Comparison of ENCODE assay signal across 21 cellular contexts in the genomic region with DNA sequence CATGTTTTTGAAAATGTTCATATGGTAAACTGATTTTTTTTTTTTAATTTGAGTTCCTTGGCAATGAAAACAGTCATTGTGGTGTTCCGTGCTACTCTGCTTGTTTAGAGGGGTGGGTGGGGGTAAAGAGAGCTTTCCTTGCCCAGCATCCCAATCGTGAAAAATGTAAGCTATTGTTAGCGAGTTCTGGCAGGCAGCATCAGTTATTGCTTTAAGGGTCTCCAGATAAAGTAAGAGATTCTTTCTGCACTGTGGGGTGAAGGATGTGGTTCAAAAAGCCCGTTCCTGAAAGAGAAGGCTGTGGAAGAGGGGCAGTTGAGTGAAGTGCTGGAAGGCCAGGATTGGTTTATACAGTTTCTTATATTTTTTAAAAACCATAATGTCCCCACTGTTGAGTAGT.
DNase-seq lines count a peak whose midpoint lies in the region; ATAC-seq and TF ChIP-seq lines count a peak whose summit lies in the region.
"Had no signal": no experiment of that assay in that cellular context is flagged by ENCODE, and none has a peak within 500 bp of the region (broad histone marks: within the 10 kb centered on the region; RNA-seq: fewer than 3 reads in every experiment).

No MANE protein-coding gene starts in this region.

- H3K4me3 ChIP-seq in Panc1 (ENCODE audit: low read depth in 2 of 2, low read length in 2 of 2): no peak overlapping the region
- H3K4me3 ChIP-seq: gastrocnemius medialis, GM23338, transverse colon had no signal

- CTCF ChIA-PET in Panc1 (lab: Charles Lee): no interaction called here

- H3K4me1 Mint-ChIP-seq in activated T-cell treated with anti-CD3 and anti-CD28 coated beads, Interleukin-2, amount 50 U/mL, for 72 hours (ENCODE audit: low read depth): peaks cover 35% of the 10 kb centered on the region
- H3K4me1 Mint-ChIP-seq in activated T-cell treated with anti-CD3 and anti-CD28 coated beads, Interleukin-2, amount 50 U/mL, for 24 hours (ENCODE audit: low read depth): peaks cover 36% of the 10 kb centered on the region
- H3K4me1 Mint-ChIP-seq in endothelial cell (ENCODE audit: unreplicated experiment): peaks cover 74% of the 10 kb centered on the region
- H3K4me1 Mint-ChIP-seq in stimulated activated effector memory CD8-positive, alpha-beta T cell treated with anti-CD3 and anti-CD28 coated beads, Interleukin-12 subunit alpha, Interleukin-12 subunit beta, amount 100 ng/mL, for 72 hours: peaks cover 11% of the 10 kb centered on the region
- H3K4me1 Mint-ChIP-seq: GM23338 had no signal

- H3K27me3 ChIP-seq in Panc1 (ENCODE audit: control insufficient read depth, insufficient read depth, low read length): no peaks in the 10 kb centered on the region
- H3K27me3 ChIP-seq: gastrocnemius medialis, transverse colon had no signal

- POLR2A ChIA-PET in Panc1 (lab: Charles Lee): no interaction called here

- ATAC-seq in activated T-cell treated with anti-CD3 and anti-CD28 coated beads, Interleukin-2, amount 50 U/mL, for 72 hours (replicated peaks in 1 of 2): no peak
- no peak for ATAC-seq in Panc1
- ATAC-seq in stimulated activated effector memory CD8-positive, alpha-beta T cell treated with anti-CD3 and anti-CD28 coated beads, Interleukin-12 subunit alpha, Interleukin-12 subunit beta, amount 100 ng/mL, for 72 hours: no peak
- ATAC-seq: activated CD4-positive, CD25-positive, alpha-beta regulatory T cell treated with anti-CD3 and anti-CD28 coated beads, Interleukin-2, amount 50 U/mL, for 24 hours; gastrocnemius medialis; GM23338 had no signal

- no peak overlapping the region for H3K4me3 Mint-ChIP-seq in activated T-cell treated with anti-CD3 and anti-CD28 coated beads, Interleukin-2, amount 50 U/mL, for 72 hours
- no peak overlapping the region for H3K4me3 Mint-ChIP-seq in activated T-cell treated with anti-CD3 and anti-CD28 coated beads, Interleukin-2, amount 50 U/mL, for 24 hours
- peak overlapping the region; percentile 68 for H3K4me3 Mint-ChIP-seq in endothelial cell (ENCODE audit: unreplicated experiment)
- H3K4me3 Mint-ChIP-seq in stimulated activated effector memory CD8-positive, alpha-beta T cell treated with anti-CD3 and anti-CD28 coated beads, Interleukin-12 subunit alpha, Interleukin-12 subunit beta, amount 100 ng/mL, for 72 hours: no peak overlapping the region
- H3K4me3 Mint-ChIP-seq: activated CD4-positive, alpha-beta memory T cell treated with anti-CD3 and anti-CD28 coated beads, Interleukin-2, amount 10 ng/mL, durations not matched to agents 7 days and 5 days; GM23338; stimulated activated naive CD8-positive, alpha-beta T cell treated with anti-CD3 and anti-CD28 coated beads, Interleukin-15, Interleukin-2, amounts not matched to agents 100 ng/mL and 50 ng/mL, for 24 hours had no signal

- peaks cover 51% of the 10 kb centered on the region for H3K4me1 ChIP-seq in Panc1 (ENCODE audit: control insufficient read depth, insufficient read depth, low read length)

- no peaks in the 10 kb centered on the region for H3K27me3 Mint-ChIP-seq in activated T-cell treated with anti-CD3 and anti-CD28 coated beads, Interleukin-2, amount 50 U/mL, for 72 hours (ENCODE audit: low read depth)
- no peaks in the 10 kb centered on the region for H3K27me3 Mint-ChIP-seq in activated T-cell treated with anti-CD3 and anti-CD28 coated beads, Interleukin-2, amount 50 U/mL, for 24 hours
- H3K27me3 Mint-ChIP-seq in endothelial cell (ENCODE audit: unreplicated experiment): peaks cover 14% of the 10 kb centered on the region
- H3K27me3 Mint-ChIP-seq: activated CD4-positive, alpha-beta memory T cell treated with anti-CD3 and anti-CD28 coated beads, Interleukin-2, amount 10 ng/mL, durations not matched to agents 7 days and 5 days; stimulated activated naive CD8-positive, alpha-beta T cell treated with anti-CD3 and anti-CD28 coated beads, Interleukin-15, Interleukin-2, amounts not matched to agents 100 ng/mL and 50 ng/mL, for 24 hours had no signal

- no peaks in the 10 kb centered on the region for H3K36me3 ChIP-seq in Panc1 (ENCODE audit: control insufficient read depth, insufficient read depth, low read length)
- H3K36me3 ChIP-seq: gastrocnemius medialis, transverse colon had no signal

- in situ Hi-C loops in Panc1 (cut with HindIII; ENCODE audit: low pct_unique_long_range_greater_than_20kb, low sequenced_read_pairs): no loop called here

- peak overlapping the region; percentile 63 for H3K27ac Mint-ChIP-seq in activated T-cell treated with anti-CD3 and anti-CD28 coated beads, Interleukin-2, amount 50 U/mL, for 72 hours
- H3K27ac Mint-ChIP-seq in activated T-cell treated with anti-CD3 and anti-CD28 coated beads, Interleukin-2, amount 50 U/mL, for 24 hours: no peak overlapping the region
- H3K27ac Mint-ChIP-seq in endothelial cell (ENCODE audit: unreplicated experiment): peak overlapping the region; percentile 67
- peak overlapping the region; percentile 4 for H3K27ac Mint-ChIP-seq in stimulated activated effector memory CD8-positive, alpha-beta T cell treated with anti-CD3 and anti-CD28 coated beads, Interleukin-12 subunit alpha, Interleukin-12 subunit beta, amount 100 ng/mL, for 72 hours
- H3K27ac Mint-ChIP-seq: activated CD4-positive, alpha-beta memory T cell treated with anti-CD3 and anti-CD28 coated beads, Interleukin-2, amount 10 ng/mL, durations not matched to agents 7 days and 5 days; GM23338; stimulated activated naive CD8-positive, alpha-beta T cell treated with anti-CD3 and anti-CD28 coated beads, Interleukin-15, Interleukin-2, amounts not matched to agents 100 ng/mL and 50 ng/mL, for 24 hours had no signal

- DNase-seq in activated T-cell treated with anti-CD3 and anti-CD28 coated beads, Interleukin-2, amount 50 U/mL, for 72 hours: no peak
- no peak for DNase-seq in activated T-cell treated with anti-CD3 and anti-CD28 coated beads, Interleukin-2, amount 50 U/mL, for 24 hours
- DNase-seq in Panc1 (ENCODE audit: low read depth, low spot score) (no peak), endothelial cell (ENCODE audit: low spot score) (no peak), AG08395 (ENCODE audit: low spot score) (no peak), NCI-H510A treated with DMSO at 0.1 percent for 48 hours (lab: John Stamatoyannopoulos, UW) (no peak), COLO668 (lab: John Stamatoyannopoulos, UW; ENCODE audit: unreplicated experiment) (no peak)
- no peak for DNase-seq in stimulated activated effector memory CD8-positive, alpha-beta T cell treated with anti-CD3 and anti-CD28 coated beads, Interleukin-12 subunit alpha, Interleukin-12 subunit beta, amount 100 ng/mL, for 72 hours (ENCODE audit: low spot score in 2 of 2)
- DNase-seq: activated CD4-positive, alpha-beta memory T cell treated with anti-CD3 and anti-CD28 coated beads, Interleukin-2, amount 10 ng/mL, durations not matched to agents 7 days and 5 days; Calu3; gastrocnemius medialis; kidney; mesenchymal stem cell; NCI-H1436; NCI-H748 treated with DMSO at 0.1 percent for 48 hours; stimulated activated CD4-positive, alpha-beta T cell treated with anti-CD3 and anti-CD28 coated beads, Interleukin-4, amount 100 ng/mL, for 24 hours had no signal

- H3K36me3 Mint-ChIP-seq in activated T-cell treated with anti-CD3 and anti-CD28 coated beads, Interleukin-2, amount 50 U/mL, for 72 hours (ENCODE audit: insufficient read depth in 2 of 2): no peaks in the 10 kb centered on the region
- no peaks in the 10 kb centered on the region for H3K36me3 Mint-ChIP-seq in activated T-cell treated with anti-CD3 and anti-CD28 coated beads, Interleukin-2, amount 50 U/mL, for 24 hours (ENCODE audit: low read depth)
- peaks cover 4% of the 10 kb centered on the region for H3K36me3 Mint-ChIP-seq in endothelial cell (ENCODE audit: low read depth, unreplicated experiment)
- H3K36me3 Mint-ChIP-seq in stimulated activated effector memory CD8-positive, alpha-beta T cell treated with anti-CD3 and anti-CD28 coated beads, Interleukin-12 subunit alpha, Interleukin-12 subunit beta, amount 100 ng/mL, for 72 hours: no peaks in the 10 kb centered on the region

- H3K27ac ChIP-seq in Panc1 (ENCODE audit: low read length): peak overlapping the region; percentile 36; the same call in 1 of the 2 replicates
- H3K27ac ChIP-seq: HL-60 had no signal

- TF ChIP-seq CTCF in Panc1 (IDR thresholded peaks at IDR 0.05): no peak
- no peak for TF ChIP-seq CTCF in endothelial cell (IDR thresholded peaks at IDR 0.05; ENCODE audit: unreplicated experiment)

- intact Hi-C loops in Panc1 (cut with micrococcal nuclease; ENCODE audit: unreplicated experiment): no loop called here

- no peaks in the 10 kb centered on the region for H3K9me3 Mint-ChIP-seq in activated T-cell treated with anti-CD3 and anti-CD28 coated beads, Interleukin-2, amount 50 U/mL, for 72 hours
- no peaks in the 10 kb centered on the region for H3K9me3 Mint-ChIP-seq in activated T-cell treated with anti-CD3 and anti-CD28 coated beads, Interleukin-2, amount 50 U/mL, for 24 hours
- H3K9me3 Mint-ChIP-seq in endothelial cell (ENCODE audit: unreplicated experiment): no peaks in the 10 kb centered on the region
- no peaks in the 10 kb centered on the region for H3K9me3 Mint-ChIP-seq in stimulated activated effector memory CD8-positive, alpha-beta T cell treated with anti-CD3 and anti-CD28 coated beads, Interleukin-12 subunit alpha, Interleukin-12 subunit beta, amount 100 ng/mL, for 72 hours
- H3K9me3 Mint-ChIP-seq: activated CD4-positive, alpha-beta memory T cell treated with anti-CD3 and anti-CD28 coated beads, Interleukin-2, amount 10 ng/mL, durations not matched to agents 7 days and 5 days; GM23338; stimulated activated naive CD8-positive, alpha-beta T cell treated with anti-CD3 and anti-CD28 coated beads, Interleukin-15, Interleukin-2, amounts not matched to agents 100 ng/mL and 50 ng/mL, for 24 hours had no signal

- no TSS peak for BruUV-seq in Panc1 (replicated peaks; lab: Mats Ljungman, UMichigan)

- H3K9me3 ChIP-seq in Panc1 (ENCODE audit: control insufficient read depth, insufficient read depth, low read depth, low read length): no peaks in the 10 kb centered on the region
- H3K9me3 ChIP-seq: gastrocnemius medialis, transverse colon had no signal
